Comparison of ENCODE assay signal across 24 cellular contexts in the genomic region with DNA sequence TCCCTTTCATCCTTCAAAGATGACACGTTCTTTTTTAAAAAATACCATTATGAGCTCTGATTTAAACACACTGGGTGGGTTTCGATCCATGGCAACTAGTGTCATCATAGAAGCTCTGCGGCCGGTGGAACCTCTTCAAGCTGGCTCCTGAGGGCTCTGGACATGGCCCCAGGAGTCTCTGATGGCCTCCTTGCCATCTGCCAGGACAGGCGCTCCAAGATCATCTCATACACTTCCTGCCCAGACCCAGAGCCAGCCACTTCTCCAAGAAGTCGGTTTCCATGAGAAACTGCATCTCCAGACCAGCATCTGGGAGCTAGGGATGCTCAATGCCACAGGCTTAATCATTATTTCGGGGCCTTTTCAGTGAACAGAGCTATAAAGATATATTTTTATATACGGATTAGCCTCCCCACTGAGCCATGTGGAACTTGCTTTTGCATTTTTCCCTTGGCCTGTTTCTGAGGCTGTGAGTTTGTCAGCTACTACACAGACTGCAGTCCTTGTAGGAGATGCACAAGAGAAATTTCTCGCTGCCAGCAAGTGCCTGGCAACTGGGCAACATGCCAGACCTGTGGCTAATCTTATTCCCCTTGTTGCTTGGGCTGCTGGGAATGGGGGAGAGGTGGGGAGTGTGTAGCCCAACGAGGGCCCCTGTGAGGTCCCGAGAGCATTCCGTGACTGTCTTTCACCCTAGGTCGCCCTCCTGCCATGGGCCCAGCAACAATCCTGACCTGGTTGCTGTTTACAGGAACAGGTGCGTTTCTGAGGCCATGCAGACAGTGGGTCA. TPM values are rescaled to one million over a fixed set of nuclear protein-coding genes. Genes with fewer than 3 reads are reported as not detected.
DNase-seq lines count a peak whose midpoint lies in the region; TF ChIP-seq lines count a peak whose summit lies in the region.
"Had no signal": no experiment of that assay in that cellular context is flagged by ENCODE, and none has a peak within 500 bp of the region (broad histone marks: within the 10 kb centered on the region; RNA-seq: fewer than 3 reads in every experiment).

No MANE protein-coding gene starts in this region.

- peaks cover 46% of the 10 kb centered on the region for H3K79me1 ChIP-seq in mesenchymal stem cell (replicated peaks; ENCODE audit: low read length, poor library complexity, severe bottlenecking)

- H2BK5ac ChIP-seq in mesenchymal stem cell (ENCODE audit: low read depth, low read length, poor library complexity, severe bottlenecking): no peak overlapping the region

- H4K91ac ChIP-seq in mesenchymal stem cell (ENCODE audit: low read length): no peak overlapping the region

- H3K23ac ChIP-seq in mesenchymal stem cell (ENCODE audit: low read length in 2 of 2): no peak overlapping the region

- H3K9ac ChIP-seq in mesenchymal stem cell (ENCODE audit: low read length): no peak overlapping the region

- 91% methylated on average over 14 of the region's 14 CpGs for WGBS in mesenchymal stem cell

- peak overlapping the region in 1 of 5 experiments; percentile 43 for H3K4me3 Mint-ChIP-seq in brain
- H3K4me3 Mint-ChIP-seq: activated CD4-positive, alpha-beta T cell treated with anti-CD3 and anti-CD28 coated beads, Interleukin-2, amount 10 ng/mL, durations not matched to agents 24 days and 14 days; activated naive CD8-positive, alpha-beta T cell treated with anti-CD3 and anti-CD28 coated beads for 36 hours; dendritic cell treated with granulocyte-macrophage colony-stimulating factor and Interleukin-4, amounts not matched to agents 40 ng/mL and 50 ng/mL, for 4 days; HFFc6 had no signal

- H4K8ac ChIP-seq in mesenchymal stem cell (ENCODE audit: low read length): no peak overlapping the region

- intact Hi-C loops in A673 (cut with micrococcal nuclease; ENCODE audit: unreplicated experiment): no loop called here

- H3K4me2 ChIP-seq in mesenchymal stem cell (ENCODE audit: low read length, poor library complexity, severe bottlenecking): no peak overlapping the region

- peaks cover 40% of the 10 kb centered on the region for H3K36me3 ChIP-seq in A673 (ENCODE audit: insufficient read depth, low read length, poor library complexity, severe bottlenecking)
- peaks cover 88 to 93% of the 10 kb centered on the region in 2 experiments for H3K36me3 ChIP-seq in mesenchymal stem cell (ENCODE audit: control insufficient read depth in 1 of 2, insufficient read depth in 2 of 2, low read depth in 1 of 2, low read length in 2 of 2)

- H3K9me3 Mint-ChIP-seq in brain: no peaks in the 10 kb centered on the region
- H3K9me3 Mint-ChIP-seq: activated CD4-positive, alpha-beta T cell treated with anti-CD3 and anti-CD28 coated beads, Interleukin-2, amount 10 ng/mL, durations not matched to agents 24 days and 14 days; activated naive CD8-positive, alpha-beta T cell treated with anti-CD3 and anti-CD28 coated beads for 36 hours; activated T-helper 2 cell treated with anti-CD3 and anti-CD28 coated beads, Interferon-gamma antibody, Interleukin-2, Interleukin-4, amounts not matched to agents 10 μg/mL and 5 μg/mL and 100 μg/mL, durations not matched to agents 14 hours and 24 hours and 36 hours; dendritic cell treated with granulocyte-macrophage colony-stimulating factor and Interleukin-4, amounts not matched to agents 40 ng/mL and 50 ng/mL, for 4 days; HFFc6; naive B cell had no signal

- no peak overlapping the region for H2AFZ ChIP-seq in mesenchymal stem cell (ENCODE audit: low read depth, low read length)

- H3K27ac Mint-ChIP-seq in brain: peak overlapping the region in 3 of 5 experiments; percentile 73 to 98 (median 89)
- H3K27ac Mint-ChIP-seq: activated CD4-positive, alpha-beta T cell treated with anti-CD3 and anti-CD28 coated beads, Interleukin-2, amount 10 ng/mL, durations not matched to agents 24 days and 14 days; activated naive CD8-positive, alpha-beta T cell treated with anti-CD3 and anti-CD28 coated beads for 36 hours; activated T-helper 2 cell treated with anti-CD3 and anti-CD28 coated beads, Interferon-gamma antibody, Interleukin-2, Interleukin-4, amounts not matched to agents 10 μg/mL and 5 μg/mL and 100 μg/mL, durations not matched to agents 14 hours and 24 hours and 36 hours; dendritic cell treated with granulocyte-macrophage colony-stimulating factor and Interleukin-4, amounts not matched to agents 40 ng/mL and 50 ng/mL, for 4 days; HFFc6 had no signal

- POLR2A ChIA-PET in A673 (lab: Charles Lee; ENCODE audit: low non-redundant PET): no interaction called here

- DNase-seq in A673 (ENCODE audit: low spot score) (peak; percentile 51), G401 (ENCODE audit: low spot score) (peak; percentile 67), medulla oblongata (ENCODE audit: extremely low spot score) (peak; percentile 33), Kasumi-1 (lab: John Stamatoyannopoulos, UW) (no peak), NCI-H1417 treated with DMSO at 0.1 percent for 48 hours (lab: John Stamatoyannopoulos, UW) (no peak), mesenchymal stem cell (no peak)
- DNase-seq: activated CD4-positive, alpha-beta T cell treated with anti-CD3 and anti-CD28 coated beads, Interleukin-2, amount 10 ng/mL, durations not matched to agents 24 days and 14 days; activated naive CD8-positive, alpha-beta T cell treated with anti-CD3 and anti-CD28 coated beads for 36 hours; HFFc6; mammary epithelial cell; naive B cell; NCI-H1417; NCI-H2107; NCI-H69; T-helper 1 cell had no signal

- H2AK5ac ChIP-seq in mesenchymal stem cell (ENCODE audit: low read length, severe bottlenecking): no peak overlapping the region

- no peak for TF ChIP-seq CTCF in A673 (conservative IDR thresholded peaks at IDR 0.05; ENCODE audit: low read depth, low read length)
- no peak for TF ChIP-seq CTCF in brain (conservative IDR thresholded peaks at IDR 0.05)

- H2BK15ac ChIP-seq in mesenchymal stem cell (ENCODE audit: low read depth, poor library complexity, severe bottlenecking): no peak overlapping the region

- no TSS peak for BruUV-seq in A673 (replicated peaks; lab: Mats Ljungman, UMichigan)

- H3K27ac ChIP-seq in A673 (ENCODE audit: low read depth, low read length, poor library complexity, severe bottlenecking) (no peak overlapping the region), mesenchymal stem cell (ENCODE audit: low read length, poor library complexity, severe bottlenecking) (no peak overlapping the region)
- H3K27ac ChIP-seq: breast epithelium, HL-60, suprapubic skin had no signal

- H3K14ac ChIP-seq in mesenchymal stem cell (ENCODE audit: low read length in 2 of 2): no peak overlapping the region

- H3K4ac ChIP-seq in mesenchymal stem cell (ENCODE audit: low read depth in 1 of 2, low read length in 2 of 2): no peak overlapping the region

- no peaks in the 10 kb centered on the region for H3K27me3 Mint-ChIP-seq in brain
- H3K27me3 Mint-ChIP-seq: activated CD4-positive, alpha-beta T cell treated with anti-CD3 and anti-CD28 coated beads, Interleukin-2, amount 10 ng/mL, durations not matched to agents 24 days and 14 days; activated naive CD8-positive, alpha-beta T cell treated with anti-CD3 and anti-CD28 coated beads for 36 hours; dendritic cell treated with granulocyte-macrophage colony-stimulating factor and Interleukin-4, amounts not matched to agents 40 ng/mL and 50 ng/mL, for 4 days; naive B cell had no signal

- in situ Hi-C loops in G401 (cut with HindIII; ENCODE audit: low sequenced_read_pairs): no loop called here

- CTCF ChIA-PET in A673 (lab: Charles Lee): no interaction called here

- H3K4me3 ChIP-seq in A673 (ENCODE audit: low read depth, low read length, poor library complexity, severe bottlenecking): no peak overlapping the region
- no peak overlapping the region for H3K4me3 ChIP-seq in mesenchymal stem cell (ENCODE audit: insufficient read depth in 1 of 2, low read depth in 1 of 2, low read length in 2 of 2)
- H3K4me3 ChIP-seq: breast epithelium, suprapubic skin had no signal

- H3K9me3 ChIP-seq in A673 (ENCODE audit: low read depth, low read length, poor library complexity, severe bottlenecking): no peaks in the 10 kb centered on the region
- H3K9me3 ChIP-seq in mesenchymal stem cell (ENCODE audit: control insufficient read depth, low read length): no peaks in the 10 kb centered on the region
- H3K9me3 ChIP-seq: breast epithelium, suprapubic skin had no signal

- H2BK120ac ChIP-seq in mesenchymal stem cell (ENCODE audit: low read depth, low read length): no peak overlapping the region

- H3K36me3 Mint-ChIP-seq in brain: peaks cover 34% of the 10 kb centered on the region
- H3K36me3 Mint-ChIP-seq: naive B cell had no signal

- H3K4me1 ChIP-seq in A673 (ENCODE audit: insufficient read depth, low read length, poor library complexity, severe bottlenecking) (no peaks in the 10 kb centered on the region), mesenchymal stem cell (ENCODE audit: control insufficient read depth, insufficient read depth, low read depth, low read length) (no peaks in the 10 kb centered on the region)
- H3K4me1 ChIP-seq: breast epithelium, suprapubic skin had no signal

- no peak overlapping the region for H2BK12ac ChIP-seq in mesenchymal stem cell (ENCODE audit: low read length in 2 of 2)

- no peak overlapping the region for H3K18ac ChIP-seq in mesenchymal stem cell (ENCODE audit: low read depth in 1 of 2, low read length in 2 of 2)

- peaks cover 7% of the 10 kb centered on the region for H3K4me1 Mint-ChIP-seq in brain
- H3K4me1 Mint-ChIP-seq: activated CD4-positive, alpha-beta T cell treated with anti-CD3 and anti-CD28 coated beads, Interleukin-2, amount 10 ng/mL, durations not matched to agents 24 days and 14 days; activated naive CD8-positive, alpha-beta T cell treated with anti-CD3 and anti-CD28 coated beads for 36 hours had no signal

- H3K27me3 ChIP-seq in A673 (replicated peaks; ENCODE audit: insufficient read depth, low read depth, low read length, poor library complexity) (no peaks in the 10 kb centered on the region), mesenchymal stem cell (ENCODE audit: control insufficient read depth in 1 of 2, insufficient read depth in 1 of 2, low read length in 2 of 2) (no peaks in the 10 kb centered on the region)
- H3K27me3 ChIP-seq: breast epithelium, suprapubic skin had no signal

RNA-seq across cellular contexts. Expression of gene SUGP1, which starts 15.9 kb away (rescaled TPM):
- 73.8 and 86.1 TPM in 2 replicates for total RNA-seq in A673 (2021)
- 37.2 and 65.6 TPM in 2 replicates for total RNA-seq in G401 (2014; rRNA removed; shearing (Covaris generic))
- polyA plus RNA-seq in brain (ENCODE audit: insufficient read depth, low read depth, low replicate concordance): 52.3 TPM
- 35.7 TPM for polyA plus RNA-seq in mesenchymal stem cell (2013, experiment 1 of 2)
- 31.6 TPM for polyA plus RNA-seq in mesenchymal stem cell (2013, experiment 2 of 2)

RNA-seq across cellular contexts. Expression of gene MAU2, which starts 16.2 kb away (rescaled TPM):
- total RNA-seq in A673 (2021): 66.7 and 72.6 TPM in 2 replicates
- total RNA-seq in G401 (2014; rRNA removed; shearing (Covaris generic)): 18.2 and 25.5 TPM in 2 replicates
- polyA plus RNA-seq in brain (ENCODE audit: insufficient read depth, low read depth, low replicate concordance): 26.9 TPM
- 15.4 TPM for polyA plus RNA-seq in mesenchymal stem cell (2013, experiment 1 of 2)
- polyA plus RNA-seq in mesenchymal stem cell (2013, experiment 2 of 2): 16.1 TPM

RNA-seq across cellular contexts. Expression of gene TM6SF2, which starts 31.3 kb away (rescaled TPM):
- total RNA-seq in A673 (2021): not detected in 2 replicates
- 2.2 TPM in 1 of 2 replicates, not detected in the other for total RNA-seq in G401 (2014; rRNA removed; shearing (Covaris generic))
- polyA plus RNA-seq in brain (ENCODE audit: insufficient read depth, low read depth, low replicate concordance): 0.51 TPM
- 3.2 TPM for polyA plus RNA-seq in mesenchymal stem cell (2013, experiment 1 of 2)
- polyA plus RNA-seq in mesenchymal stem cell (2013, experiment 2 of 2): 3.1 TPM
- total RNA-seq: activated CD4-positive, alpha-beta T cell treated with anti-CD3 and anti-CD28 coated beads, Interleukin-2, amount 10 ng/mL, durations not matched to agents 24 days and 14 days; activated naive CD8-positive, alpha-beta T cell treated with anti-CD3 and anti-CD28 coated beads for 36 hours; activated T-helper 2 cell treated with anti-CD3 and anti-CD28 coated beads, Interferon-gamma antibody, Interleukin-2, Interleukin-4, amounts not matched to agents 10 μg/mL and 5 μg/mL and 100 μg/mL, durations not matched to agents 14 hours and 24 hours and 36 hours; endothelial cell of umbilical vein; M059J; mammary epithelial cell; OCI-LY7 had no signal
- polyA plus RNA-seq: mammary epithelial cell had no signal

Comparison
In these comparisons a context has a peak if more than half of its experiments do, and no peak if none do; other contexts are left out.
1. DNase-seq: peak in A673 (single experiment), G401 (single experiment) and medulla oblongata (single experiment); none in Kasumi-1 (0 of 2), NCI-H1417 treated with DMSO at 0.1 percent for 48 hours (single experiment) and mesenchymal stem cell (single experiment).